Comparison of ENCODE assay signal across 10 cellular contexts in genomic region chr10:73814896-73815718, GRCh38. TPM values are rescaled to one million over a fixed set of nuclear protein-coding genes. Genes with fewer than 3 reads are reported as not detected.
DNase-seq lines count a peak whose midpoint lies in the region; ATAC-seq and TF ChIP-seq lines count a peak whose summit lies in the region.
"Had no signal": no experiment of that assay in that cellular context is flagged by ENCODE, and none has a peak within 500 bp of the region (broad histone marks: within the 10 kb centered on the region; RNA-seq: fewer than 3 reads in every experiment).

No MANE protein-coding gene starts in this region.

- no peak overlapping the region for H3K4me2 ChIP-seq in OCI-LY1 (ENCODE audit: low read length)

- intact Hi-C loops in activated CD4-positive, alpha-beta T cell treated with anti-CD3 and anti-CD28 coated beads for 36 hours (cut with DNase I, micrococcal nuclease) = loop anchor here in 1 of 2 experiments (5.0 kb wide), 1 partner anchor 43 kb away; a partner anchor contains a TSS

- no peaks in the 10 kb centered on the region for H3K9me2 ChIP-seq in OCI-LY1 (ENCODE audit: low read depth, low read length)

- ATAC-seq in activated CD4-positive, alpha-beta T cell treated with anti-CD3 and anti-CD28 coated beads for 36 hours = no peak
- no peak for ATAC-seq in thoracic aorta (ENCODE audit: insufficient number of reproducible peaks, low FRiP score, low read depth)
- no peak for ATAC-seq in stimulated activated effector memory CD8-positive, alpha-beta T cell treated with anti-CD3 and anti-CD28 coated beads, Interleukin-12 subunit alpha, Interleukin-12 subunit beta, amount 100 ng/mL, for 72 hours
- no peak for ATAC-seq in GM18870 (IDR thresholded peaks at IDR 0.05; ENCODE audit: unreplicated experiment)
- ATAC-seq in GM21515 (IDR thresholded peaks at IDR 0.05; ENCODE audit: unreplicated experiment) = no peak

- no peak overlapping the region for H3K27ac ChIP-seq in OCI-LY1 (ENCODE audit: low read depth, low read length, poor library complexity, severe bottlenecking)
- peak overlapping the region; percentile 63 to 78 for H3K27ac ChIP-seq in thoracic aorta
- H3K27ac ChIP-seq: vagina had no signal

- H3K4me3 ChIP-seq in OCI-LY1 (ENCODE audit: low read depth, low read length, poor library complexity, severe bottlenecking) (no peak overlapping the region), thoracic aorta (no peak overlapping the region)
- H3K4me3 ChIP-seq: vagina had no signal

- H4K20me1 ChIP-seq in OCI-LY1 (ENCODE audit: insufficient read depth, low read length) = no peaks in the 10 kb centered on the region

- TF ChIP-seq CTCF in OCI-LY1 (IDR thresholded peaks at IDR 0.05; ENCODE audit: low read length) (peak; percentile 28; the same call in 1 of the 2 replicates), endothelial cell (IDR thresholded peaks at IDR 0.05; ENCODE audit: unreplicated experiment) (peak; percentile 54), thoracic aorta (IDR thresholded peaks at IDR 0.05) (peak; percentile 22)

- H3K4me3 Mint-ChIP-seq in activated CD4-positive, alpha-beta T cell treated with anti-CD3 and anti-CD28 coated beads for 36 hours = no peak overlapping the region
- peak overlapping the region; percentile 47 for H3K4me3 Mint-ChIP-seq in endothelial cell (ENCODE audit: unreplicated experiment)
- H3K4me3 Mint-ChIP-seq in stimulated activated effector memory CD8-positive, alpha-beta T cell treated with anti-CD3 and anti-CD28 coated beads, Interleukin-12 subunit alpha, Interleukin-12 subunit beta, amount 100 ng/mL, for 72 hours = no peak overlapping the region

- H3K36me3 ChIP-seq in OCI-LY1 (ENCODE audit: insufficient read depth, low read length) = peaks cover 25% of the 10 kb centered on the region; the same call in 1 of the 2 replicates
- H3K36me3 ChIP-seq in thoracic aorta = peaks cover 33% of the 10 kb centered on the region

- no peak overlapping the region for H3K9ac ChIP-seq in OCI-LY1 (ENCODE audit: low read length)

- CTCF ChIA-PET in activated CD4-positive, alpha-beta T cell treated with anti-CD3 and anti-CD28 coated beads for 36 hours (lab: Charles Lee) = interaction anchor here (1.0 to 1.5 kb wide), 5 partner anchors 16 to 65 kb away, joined by 3 to 7 read pairs (median 4); no protein-coding TSS in a partner anchor

- no peak overlapping the region for H2AFZ ChIP-seq in OCI-LY1 (ENCODE audit: low read length)

- H3K27me3 ChIP-seq in OCI-LY1 (ENCODE audit: insufficient read depth, low read length) = no peaks in the 10 kb centered on the region
- no peaks in the 10 kb centered on the region for H3K27me3 ChIP-seq in thoracic aorta (replicated peaks; ENCODE audit: insufficient read depth)
- H3K27me3 ChIP-seq: vagina had no signal

- H3K4me1 ChIP-seq in OCI-LY1 (ENCODE audit: insufficient read depth, low read length, severe bottlenecking) = peaks cover 8% of the 10 kb centered on the region
- H3K4me1 ChIP-seq in thoracic aorta (ENCODE audit: control insufficient read depth in 1 of 2, low read depth in 2 of 2) = peaks cover 31 to 49% of the 10 kb centered on the region in 2 donors

- POLR2A ChIA-PET in activated CD4-positive, alpha-beta T cell treated with anti-CD3 and anti-CD28 coated beads for 36 hours (lab: Charles Lee) = interaction anchor here (0.7 kb wide), 1 partner anchor 336 kb away, joined by 3 read pairs; the partner anchor contains the start of gene AP3M1

- H3K27ac Mint-ChIP-seq in activated CD4-positive, alpha-beta T cell treated with anti-CD3 and anti-CD28 coated beads for 36 hours = no peak overlapping the region
- no peak overlapping the region for H3K27ac Mint-ChIP-seq in endothelial cell (ENCODE audit: unreplicated experiment)
- H3K27ac Mint-ChIP-seq in stimulated activated effector memory CD8-positive, alpha-beta T cell treated with anti-CD3 and anti-CD28 coated beads, Interleukin-12 subunit alpha, Interleukin-12 subunit beta, amount 100 ng/mL, for 72 hours = no peak overlapping the region

- H3K4me1 Mint-ChIP-seq in activated CD4-positive, alpha-beta T cell treated with anti-CD3 and anti-CD28 coated beads for 36 hours = peaks cover 4% of the 10 kb centered on the region
- peaks cover 25% of the 10 kb centered on the region for H3K4me1 Mint-ChIP-seq in endothelial cell (ENCODE audit: unreplicated experiment)
- H3K4me1 Mint-ChIP-seq in stimulated activated effector memory CD8-positive, alpha-beta T cell treated with anti-CD3 and anti-CD28 coated beads, Interleukin-12 subunit alpha, Interleukin-12 subunit beta, amount 100 ng/mL, for 72 hours = peaks cover 6% of the 10 kb centered on the region

- H3K27me3 Mint-ChIP-seq in activated CD4-positive, alpha-beta T cell treated with anti-CD3 and anti-CD28 coated beads for 36 hours = no peaks in the 10 kb centered on the region
- H3K27me3 Mint-ChIP-seq in endothelial cell (ENCODE audit: unreplicated experiment) = peaks cover 21% of the 10 kb centered on the region

- no peaks in the 10 kb centered on the region for H3K79me2 ChIP-seq in OCI-LY1 (ENCODE audit: insufficient read depth, low read length)

- H3K9me3 Mint-ChIP-seq in activated CD4-positive, alpha-beta T cell treated with anti-CD3 and anti-CD28 coated beads for 36 hours (ENCODE audit: low read depth) = no peaks in the 10 kb centered on the region
- no peaks in the 10 kb centered on the region for H3K9me3 Mint-ChIP-seq in endothelial cell (ENCODE audit: unreplicated experiment)
- H3K9me3 Mint-ChIP-seq in stimulated activated effector memory CD8-positive, alpha-beta T cell treated with anti-CD3 and anti-CD28 coated beads, Interleukin-12 subunit alpha, Interleukin-12 subunit beta, amount 100 ng/mL, for 72 hours = no peaks in the 10 kb centered on the region

- no peaks in the 10 kb centered on the region for H3F3A ChIP-seq in OCI-LY1 (ENCODE audit: insufficient read depth, low read length)

- peak; percentile 40 for DNase-seq in activated CD4-positive, alpha-beta T cell treated with anti-CD3 and anti-CD28 coated beads for 36 hours
- DNase-seq in activated CD4-positive, alpha-beta T cell treated with anti-CD3 and anti-CD28 coated beads, Interleukin-2, amount 50 U/mL, for 4 hours = no peak
- DNase-seq in endothelial cell (ENCODE audit: low spot score) (no peak), thoracic aorta (ENCODE audit: low spot score) (no peak)
- DNase-seq in stimulated activated effector memory CD8-positive, alpha-beta T cell treated with anti-CD3 and anti-CD28 coated beads, Interleukin-12 subunit alpha, Interleukin-12 subunit beta, amount 100 ng/mL, for 72 hours (ENCODE audit: low spot score in 2 of 2) = no peak
- DNase-seq: C1 segment of cervical spinal cord had no signal

- H3K9me3 ChIP-seq in OCI-LY1 (ENCODE audit: low read length) (no peaks in the 10 kb centered on the region), thoracic aorta (no peaks in the 10 kb centered on the region)
- H3K9me3 ChIP-seq: vagina had no signal

- H3K36me3 Mint-ChIP-seq in activated CD4-positive, alpha-beta T cell treated with anti-CD3 and anti-CD28 coated beads for 36 hours (ENCODE audit: low read depth) = peaks cover 7% of the 10 kb centered on the region
- H3K36me3 Mint-ChIP-seq in endothelial cell (ENCODE audit: low read depth, unreplicated experiment) = peaks cover 22% of the 10 kb centered on the region
- peaks cover 17% of the 10 kb centered on the region for H3K36me3 Mint-ChIP-seq in stimulated activated effector memory CD8-positive, alpha-beta T cell treated with anti-CD3 and anti-CD28 coated beads, Interleukin-12 subunit alpha, Interleukin-12 subunit beta, amount 100 ng/mL, for 72 hours

RNA-seq across cellular contexts. Expression of gene NDST2, which starts 3.7 kb away (rescaled TPM):
- 10 to 100 TPM; 54.7 to 65.0 TPM for total RNA-seq in activated CD4-positive, alpha-beta T cell treated with anti-CD3 and anti-CD28 coated beads for 36 hours
- total RNA-seq in endothelial cell (ENCODE audit: unreplicated experiment) (32.8 TPM), thoracic aorta (10 to 100 TPM; 55.0 to 78.2 TPM)

RNA-seq across cellular contexts. Expression of gene ZSWIM8, which starts 29.7 kb away (rescaled TPM):
- 10 to 100 TPM; 40.1 to 67.3 TPM for total RNA-seq in activated CD4-positive, alpha-beta T cell treated with anti-CD3 and anti-CD28 coated beads for 36 hours
- total RNA-seq in endothelial cell (ENCODE audit: unreplicated experiment) (176 TPM), thoracic aorta (100 to 1,000 TPM; 126 to 144 TPM)

RNA-seq across cellular contexts. Expression of gene CHCHD1, which starts 33.3 kb away (rescaled TPM):
- 10 to 100 TPM; 12.7 to 37.1 TPM for total RNA-seq in activated CD4-positive, alpha-beta T cell treated with anti-CD3 and anti-CD28 coated beads for 36 hours
- total RNA-seq in endothelial cell (ENCODE audit: unreplicated experiment) (22.5 TPM), thoracic aorta (10 to 100 TPM; 20.7 to 22.6 TPM)

RNA-seq across cellular contexts. Expression of gene CAMK2G, which starts 59.2 kb away (rescaled TPM):
- 10 to 100 TPM; 16.4 to 19.4 TPM for total RNA-seq in activated CD4-positive, alpha-beta T cell treated with anti-CD3 and anti-CD28 coated beads for 36 hours
- total RNA-seq in endothelial cell (ENCODE audit: unreplicated experiment) (27.7 TPM), thoracic aorta (100 to 1,000 TPM in 1 of 2 donors, 10 to 100 TPM in 1; 78.8 to 149 TPM)
